ENCODE assay signal across 1 cellular context in genomic region chr6:147201885-147202515, GRCh38.
TF ChIP-seq lines count a peak whose summit lies in the region.

No MANE protein-coding gene starts in this region.

TF ChIP-seq in GM23338, 12 proteins besides CTCF, POLR2A, EP300 and RAD21 (continued from another document):
- no peak for TF ChIP-seq ETS1 (IDR thresholded peaks at IDR 0.05)
- no peak for TF ChIP-seq POLR2AphosphoS5 (IDR thresholded peaks at IDR 0.05; ENCODE audit: low read depth)
- no peak for TF ChIP-seq ZNF114 (CRISPR knock-in tag; IDR thresholded peaks at IDR 0.05)
- TF ChIP-seq CREB1 (CRISPR knock-in tag; IDR thresholded peaks at IDR 0.05; ENCODE audit: low read depth) = no peak
- no peak for TF ChIP-seq EZH2phosphoT487 (IDR thresholded peaks at IDR 0.05; ENCODE audit: unreplicated experiment)
- no peak for TF ChIP-seq STAT1 (IDR thresholded peaks at IDR 0.05; ENCODE audit: unreplicated experiment)
- no peak for TF ChIP-seq ZNF331 (CRISPR knock-in tag; IDR thresholded peaks at IDR 0.05; ENCODE audit: low read depth)
- TF ChIP-seq JUNB (IDR thresholded peaks at IDR 0.05; ENCODE audit: unreplicated experiment) = no peak
